Comparison of ENCODE assay signal across 15 cellular contexts in the genomic region with DNA sequence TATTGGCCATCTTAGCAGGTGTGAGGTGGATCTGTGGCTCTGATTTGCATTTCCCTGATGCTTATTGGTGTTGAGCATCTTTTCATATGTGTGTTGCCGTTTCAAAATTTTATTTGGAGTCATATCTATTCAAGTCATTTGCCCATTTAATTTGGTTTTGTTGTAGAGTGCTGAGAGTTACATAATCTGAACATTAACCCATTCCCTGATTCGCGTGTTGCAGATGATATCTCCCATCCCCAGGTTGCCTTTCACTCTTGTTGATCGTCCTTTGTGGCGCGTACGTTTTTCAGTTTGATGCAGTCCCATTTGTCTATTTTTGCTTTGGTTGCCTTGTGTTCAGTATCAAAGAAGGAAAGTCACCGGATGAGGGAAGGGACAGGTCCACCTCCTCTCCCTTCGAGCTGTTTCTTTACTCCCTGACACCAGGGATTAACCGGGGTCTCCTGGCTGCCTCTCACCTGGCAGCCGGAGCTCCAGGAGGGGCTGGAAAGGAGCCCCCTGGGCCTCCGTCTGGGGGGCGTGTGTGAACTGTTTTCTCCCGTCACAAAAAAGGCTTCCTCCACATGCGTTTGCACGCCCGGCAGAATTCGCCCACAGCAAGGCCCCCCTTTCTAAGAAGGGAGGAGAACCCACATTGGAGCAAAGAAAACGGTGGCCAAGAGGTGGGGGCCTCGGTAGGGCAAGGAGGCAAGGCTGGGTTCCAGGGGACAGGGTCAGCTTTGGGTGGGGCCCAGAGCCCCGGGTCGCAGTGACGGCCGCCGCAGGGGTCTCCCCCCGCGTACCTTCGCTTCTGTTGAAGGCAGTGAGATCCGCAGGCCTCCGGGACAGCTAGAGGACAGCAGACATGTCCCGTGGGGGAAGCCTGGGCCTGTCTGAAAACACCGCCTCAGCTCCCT. TPM values are rescaled to one million over a fixed set of nuclear protein-coding genes. Genes with fewer than 3 reads are reported as not detected.
DNase-seq lines count a peak whose midpoint lies in the region; TF ChIP-seq lines count a peak whose summit lies in the region.
"Had no signal": no experiment of that assay in that cellular context is flagged by ENCODE, and none has a peak within 500 bp of the region (broad histone marks: within the 10 kb centered on the region; RNA-seq: fewer than 3 reads in every experiment).

No MANE protein-coding gene starts in this region.

- H3K9me3 ChIP-seq in colonic mucosa, result no peaks in the 10 kb centered on the region

- TF ChIP-seq CTCF in GM13977 (IDR thresholded peaks at IDR 0.05; ENCODE audit: extremely low read depth, insufficient read depth, missing control alignments) (no peak), colonic mucosa (IDR thresholded peaks at IDR 0.05) (no peak), nephron progenitor cell (IDR thresholded peaks at IDR 0.05) (no peak)

- intact Hi-C loops in colonic mucosa (cut with DNase I), result no loop called here

- in situ Hi-C loops in GM13977 (cut with MboI; ENCODE audit: low pct_unique_long_range_greater_than_20kb, low sequenced_read_pairs, unreplicated experiment), result loop anchor here (25.0 kb wide), 2 partner anchors 1215 to 1540 kb away; partner anchors contain the start of gene EN2

- DNase-seq in T-helper 1 cell (no peak), GM13977 (ENCODE audit: low spot score) (peak; percentile 42), colonic mucosa (peak; percentile 17), nephron progenitor cell (no peak), kidney tubule cell (ENCODE audit: low spot score) (no peak), DMS153 treated with DMSO at 0.1 percent for 48 hours (lab: John Stamatoyannopoulos, UW; ENCODE audit: unreplicated experiment) (no peak), NCI-H1436 treated with DMSO at 0.1 percent for 48 hours (lab: John Stamatoyannopoulos, UW) (no peak)
- DNase-seq: 8988T, amniotic stem cell, ovary, trophoblast cell had no signal

- no peaks in the 10 kb centered on the region for H3K9me3 Mint-ChIP-seq in T-helper 1 cell treated with Interleukin-12 subunit alpha and Interleukin-12 subunit beta and Interleukin-4 antibody, amounts not matched to agents 30 μg/mL and 1 μg/mL, for 36 hours
- H3K9me3 Mint-ChIP-seq in nephron progenitor cell, result peaks cover 10% of the 10 kb centered on the region

- peaks cover 11% of the 10 kb centered on the region for H3K4me1 Mint-ChIP-seq in T-helper 1 cell treated with Interleukin-12 subunit alpha and Interleukin-12 subunit beta and Interleukin-4 antibody, amounts not matched to agents 30 μg/mL and 1 μg/mL, for 36 hours (ENCODE audit: low read depth)
- peaks cover 38% of the 10 kb centered on the region for H3K4me1 Mint-ChIP-seq in nephron progenitor cell

- no peak overlapping the region for H3K27ac ChIP-seq in colonic mucosa
- H3K27ac ChIP-seq: C4-2B, ovary had no signal

- H3K4me3 Mint-ChIP-seq in T-helper 1 cell treated with Interleukin-12 subunit alpha and Interleukin-12 subunit beta and Interleukin-4 antibody, amounts not matched to agents 30 μg/mL and 1 μg/mL, for 36 hours, result no peak overlapping the region
- peak overlapping the region; percentile 10 for H3K4me3 Mint-ChIP-seq in nephron progenitor cell

- no peaks in the 10 kb centered on the region for H3K36me3 ChIP-seq in colonic mucosa
- H3K36me3 ChIP-seq: ovary had no signal

- peaks cover 84% of the 10 kb centered on the region for H3K27me3 Mint-ChIP-seq in T-helper 1 cell treated with Interleukin-12 subunit alpha and Interleukin-12 subunit beta and Interleukin-4 antibody, amounts not matched to agents 30 μg/mL and 1 μg/mL, for 36 hours (ENCODE audit: low read depth)
- peaks cover 100% of the 10 kb centered on the region for H3K27me3 Mint-ChIP-seq in nephron progenitor cell (ENCODE audit: low read depth, poor library complexity)

- H3K4me3 ChIP-seq in colonic mucosa, result no peak overlapping the region
- H3K4me3 ChIP-seq: ovary had no signal

- H3K36me3 Mint-ChIP-seq in T-helper 1 cell treated with Interleukin-12 subunit alpha and Interleukin-12 subunit beta and Interleukin-4 antibody, amounts not matched to agents 30 μg/mL and 1 μg/mL, for 36 hours (ENCODE audit: low read depth), result peaks cover 6% of the 10 kb centered on the region
- H3K36me3 Mint-ChIP-seq in nephron progenitor cell (ENCODE audit: low read depth), result no peaks in the 10 kb centered on the region

- peaks cover 35% of the 10 kb centered on the region for H3K27me3 ChIP-seq in colonic mucosa
- H3K27me3 ChIP-seq: ovary had no signal

- H3K9ac ChIP-seq in colonic mucosa (ENCODE audit: low read depth in 2 of 2, low read length in 2 of 2), result no peak overlapping the region

- peaks cover 24% of the 10 kb centered on the region for H3K4me1 ChIP-seq in colonic mucosa

- peak overlapping the region; percentile 61 for H3K27ac Mint-ChIP-seq in T-helper 1 cell treated with Interleukin-12 subunit alpha and Interleukin-12 subunit beta and Interleukin-4 antibody, amounts not matched to agents 30 μg/mL and 1 μg/mL, for 36 hours
- H3K27ac Mint-ChIP-seq in nephron progenitor cell, result no peak overlapping the region

RNA-seq across cellular contexts. Expression of gene MNX1, which starts 8.3 kb away (rescaled TPM):
- total RNA-seq in colonic mucosa, result 10 to 100 TPM; 14.5 to 27.4 TPM
- total RNA-seq: chondrocyte, frontal cortex, ovary had no signal

RNA-seq across cellular contexts. Expression of gene NOM1, which starts 52.7 kb away (rescaled TPM):
- total RNA-seq in colonic mucosa, result 10 to 100 TPM; 12.7 to 21.4 TPM

Comparison
In these comparisons a context has a peak if more than half of its experiments do, and no peak if none do; other contexts are left out.
1. DNase-seq: peak in GM13977 (single experiment) and colonic mucosa (single experiment); none in T-helper 1 cell (0 of 5), nephron progenitor cell (single experiment), kidney tubule cell (single experiment), DMS153 treated with DMSO at 0.1 percent for 48 hours (single experiment) and NCI-H1436 treated with DMSO at 0.1 percent for 48 hours (single experiment).